In the genomic region with DNA sequence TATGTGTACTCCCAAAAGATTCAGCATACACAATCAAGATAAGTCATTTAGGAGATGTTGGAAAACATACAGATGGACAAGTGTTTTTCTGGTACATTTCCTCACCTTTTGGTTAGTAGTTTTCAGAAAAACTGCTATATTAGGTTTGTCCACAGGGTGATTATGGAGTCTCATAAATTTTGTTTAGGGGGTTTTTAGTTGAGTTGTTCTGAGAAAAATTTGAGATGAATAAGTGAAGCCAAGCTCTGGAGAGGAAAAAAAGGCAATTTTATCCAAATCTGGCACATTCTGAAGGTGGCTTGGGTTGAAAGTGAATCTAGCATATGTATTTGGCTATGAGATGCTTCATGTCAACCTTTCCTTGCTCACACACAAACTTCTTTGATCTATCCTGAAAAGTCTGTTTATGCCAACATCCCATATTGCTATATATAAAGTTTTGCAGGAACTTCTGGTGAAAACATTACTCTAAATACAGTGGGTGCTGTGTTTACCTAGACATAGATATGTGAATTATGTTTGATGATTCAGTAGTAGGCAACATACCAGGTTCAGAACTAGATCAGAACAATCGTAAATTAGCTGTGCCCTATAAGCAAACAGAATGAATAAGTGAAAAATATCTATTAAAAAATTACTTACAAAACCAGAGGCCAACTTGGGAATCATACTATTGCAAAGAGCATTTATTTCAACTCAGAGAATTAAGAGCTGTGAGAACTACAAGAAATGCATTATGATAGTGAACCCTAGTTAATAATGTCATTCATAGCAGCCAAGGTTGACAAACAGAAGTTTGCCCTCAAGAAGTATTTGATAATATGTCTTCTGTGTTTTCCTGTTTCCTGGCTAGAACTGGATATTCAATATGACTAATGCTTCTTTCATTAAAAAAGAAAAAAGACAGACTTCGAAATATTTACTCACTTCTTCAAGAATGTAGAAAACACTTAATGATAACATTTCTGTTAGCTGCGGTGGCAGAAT, we compare ENCODE assay signal across 15 cellular contexts.
DNase-seq lines count a peak whose midpoint lies in the region; ATAC-seq and TF ChIP-seq lines count a peak whose summit lies in the region.
"Had no signal": no experiment of that assay in that cellular context is flagged by ENCODE, and none has a peak within 500 bp of the region (broad histone marks: within the 10 kb centered on the region; RNA-seq: fewer than 3 reads in every experiment).

No MANE protein-coding gene starts in this region.

- H3K9me3 ChIP-seq in GM23248 (ENCODE audit: low read depth) = no peaks in the 10 kb centered on the region
- H3K9me3 ChIP-seq in RWPE2 (ENCODE audit: severe bottlenecking) = peaks cover 20% of the 10 kb centered on the region
- no peaks in the 10 kb centered on the region for H3K9me3 ChIP-seq in fibroblast of lung (ENCODE audit: control insufficient read depth, insufficient read depth, low read depth, low read length)
- no peaks in the 10 kb centered on the region for H3K9me3 ChIP-seq in osteoblast (ENCODE audit: low read depth, low read length)

- H3K27ac ChIP-seq in GM23248 (no peak overlapping the region), RWPE2 (ENCODE audit: poor library complexity, severe bottlenecking) (peak overlapping the region; percentile 97), fibroblast of lung (ENCODE audit: insufficient read depth, low read length) (no peak overlapping the region), osteoblast (ENCODE audit: low read depth, low read length) (no peak overlapping the region)
- H3K27ac ChIP-seq: dorsolateral prefrontal cortex had no signal

- H3K36me3 ChIP-seq in GM23248 (ENCODE audit: low read depth) = no peaks in the 10 kb centered on the region
- H3K36me3 ChIP-seq in RWPE2 (ENCODE audit: low read depth) = no peaks in the 10 kb centered on the region; the same call in 1 of the 2 replicates
- H3K36me3 ChIP-seq in fibroblast of lung (ENCODE audit: control insufficient read depth, insufficient read depth, low read length) = no peaks in the 10 kb centered on the region
- H3K36me3 ChIP-seq in osteoblast (ENCODE audit: insufficient read depth, low read length) = no peaks in the 10 kb centered on the region

- H3F3A ChIP-seq in GM23248 (ENCODE audit: insufficient read depth) = no peaks in the 10 kb centered on the region; the same call in 1 of the 2 replicates

- 25 to 30% methylated on average over 3 of the region's 3 CpGs for WGBS in GM23248 (ENCODE audit: low coverage in 1 of 2, low lambda C conversion rate in 2 of 2, missing lambda C conversion rate in 2 of 2), 2 experiments

- H3K4me1 ChIP-seq in GM23248 (ENCODE audit: insufficient read depth) (peaks cover 14% of the 10 kb centered on the region), RWPE2 (ENCODE audit: insufficient read depth, poor library complexity, severe bottlenecking) (peaks cover 26% of the 10 kb centered on the region), fibroblast of lung (ENCODE audit: control insufficient read depth, extremely low read depth, insufficient read depth, low read length) (no peaks in the 10 kb centered on the region), osteoblast (ENCODE audit: insufficient read depth, low read length) (no peaks in the 10 kb centered on the region)

- H3K4me3 ChIP-seq in GM23248 (no peak overlapping the region), RWPE2 (ENCODE audit: severe bottlenecking) (no peak overlapping the region), fibroblast of lung (replicated peaks in 1 of 4; ENCODE audit: control extremely low read depth in 1 of 4, insufficient read depth in 1 of 4, low read depth in 3 of 4, low read length in 4 of 4) (no peak overlapping the region), osteoblast (ENCODE audit: insufficient read depth, low read length) (no peak overlapping the region)
- H3K4me3 ChIP-seq: dorsolateral prefrontal cortex had no signal

- H3K27me3 ChIP-seq in GM23248 (replicated peaks; ENCODE audit: insufficient read depth) (no peaks in the 10 kb centered on the region), RWPE2 (ENCODE audit: insufficient read depth, poor library complexity, severe bottlenecking) (no peaks in the 10 kb centered on the region), fibroblast of lung (ENCODE audit: control insufficient read depth, insufficient read depth, low read length) (no peaks in the 10 kb centered on the region), osteoblast (ENCODE audit: insufficient read depth, low read length) (no peaks in the 10 kb centered on the region)

- in situ Hi-C loops in GM23248 (cut with MboI) = no loop called here
- in situ Hi-C loops in KBM-7 (cut with MboI; ENCODE audit: low pct_unique_long_range_greater_than_20kb, low sequenced_read_pairs) = no loop called here

- TF ChIP-seq CTCF in RWPE2 (IDR thresholded peaks at IDR 0.05; ENCODE audit: poor library complexity, severe bottlenecking) = no peak
- no peak for TF ChIP-seq CTCF in fibroblast of lung (conservative IDR thresholded peaks at IDR 0.05 in 1 of 2, IDR thresholded peaks at IDR 0.05 in 1 of 2; ENCODE audit: low read depth in 1 of 2, low read length in 2 of 2)
- peak; percentile 7 for TF ChIP-seq CTCF in osteoblast (IDR thresholded peaks at IDR 0.05; ENCODE audit: extremely low read depth, low read depth, low read length)

- DNase-seq in GM23248 (peak; percentile 51), RWPE2 (ENCODE audit: low spot score) (no peak), fibroblast of lung (ENCODE audit: low read depth in 2 of 2) (peak; percentile 15 to 39), osteoblast (ENCODE audit: insufficient read length, low spot score, missing footprints) (peak; percentile 31), KBM-7 (no peak), NCI-H2029 treated with DMSO at 0.1 percent for 48 hours (lab: John Stamatoyannopoulos, UW) (no peak), NCI-H2196 treated with DMSO at 0.1 percent for 48 hours (lab: John Stamatoyannopoulos, UW; ENCODE audit: unreplicated experiment) (no peak)
- DNase-seq: activated gamma-delta T cell treated with Interleukin-2 at 50 U/mL for 16 hours, DMS153, dorsolateral prefrontal cortex, right cardiac atrium, substantia nigra, T-helper 17 cell had no signal

- H3K9me2 ChIP-seq in GM23248 (ENCODE audit: insufficient read depth) = no peaks in the 10 kb centered on the region

- H3K4me2 ChIP-seq in GM23248 (ENCODE audit: unreplicated experiment) (peak overlapping the region; percentile 3), fibroblast of lung (ENCODE audit: extremely low read depth, insufficient read depth, low read length) (no peak overlapping the region), osteoblast (ENCODE audit: insufficient read depth, low read length) (no peak overlapping the region)

- H4K20me1 ChIP-seq in GM23248 (ENCODE audit: insufficient read depth) (no peaks in the 10 kb centered on the region), fibroblast of lung (ENCODE audit: control insufficient read depth, extremely low read depth, insufficient read depth, low read length) (no peaks in the 10 kb centered on the region), osteoblast (ENCODE audit: insufficient read depth, low read length) (no peaks in the 10 kb centered on the region)

- no peak overlapping the region for H2AFZ ChIP-seq in GM23248
- H2AFZ ChIP-seq in fibroblast of lung (ENCODE audit: low read length) = peak overlapping the region; percentile 13
- H2AFZ ChIP-seq in osteoblast (ENCODE audit: low read length) = no peak overlapping the region

- ATAC-seq in RWPE2 (ENCODE audit: low read depth) (peak; percentile 93), HG03196 (IDR thresholded peaks at IDR 0.05; ENCODE audit: unreplicated experiment) (no peak)
- ATAC-seq: activated CD4-positive, CD25-positive, alpha-beta regulatory T cell treated with anti-CD3 and anti-CD28 coated beads, Interleukin-2, amount 50 U/mL, for 24 hours; right cardiac atrium; T-helper 17 cell had no signal

- H3K79me2 ChIP-seq in GM23248 (ENCODE audit: insufficient read depth) (no peaks in the 10 kb centered on the region), fibroblast of lung (ENCODE audit: control insufficient read depth, insufficient read depth, low read length) (no peaks in the 10 kb centered on the region), osteoblast (ENCODE audit: insufficient read depth, low read length) (no peaks in the 10 kb centered on the region)

- H3K9ac ChIP-seq in GM23248 (no peak overlapping the region), fibroblast of lung (ENCODE audit: insufficient read depth, low read length) (no peak overlapping the region)

Comparison
In these comparisons a context has a peak if more than half of its experiments do, and no peak if none do; other contexts are left out.
1. DNase-seq: peak in GM23248 (single experiment), fibroblast of lung (2 of 2) and osteoblast (single experiment); none in RWPE2 (single experiment), KBM-7 (single experiment), NCI-H2029 treated with DMSO at 0.1 percent for 48 hours (single experiment) and NCI-H2196 treated with DMSO at 0.1 percent for 48 hours (single experiment).